Comparison of ENCODE assay signal across 9 cellular contexts in the genomic region with DNA sequence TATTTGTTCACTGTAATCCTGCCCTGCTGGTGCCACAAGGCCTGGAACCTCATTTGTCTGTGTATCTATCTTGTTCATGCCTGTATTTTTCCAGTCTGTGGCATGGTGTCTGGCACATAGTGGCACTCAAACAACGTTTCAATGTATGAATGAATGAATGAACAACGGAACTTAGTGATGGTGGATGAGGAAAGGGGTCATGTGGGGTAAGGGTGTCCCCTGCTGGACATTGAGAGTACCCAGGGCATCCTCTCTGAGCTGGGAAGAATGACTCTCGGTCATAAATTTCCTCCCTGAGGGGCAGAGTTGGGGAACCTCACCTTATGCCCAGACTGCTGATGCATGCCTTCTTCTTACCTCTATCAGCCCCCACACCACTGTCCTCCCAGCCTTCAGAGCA. TPM values are rescaled to one million over a fixed set of nuclear protein-coding genes. Genes with fewer than 3 reads are reported as not detected.
DNase-seq lines count a peak whose midpoint lies in the region; ATAC-seq lines count a peak whose summit lies in the region.
"Had no signal": no experiment of that assay in that cellular context is flagged by ENCODE, and none has a peak within 500 bp of the region (broad histone marks: within the 10 kb centered on the region; RNA-seq: fewer than 3 reads in every experiment).

No MANE protein-coding gene starts in this region.

- no CpG with 5 or more reads among the region's 3 CpGs for WGBS in neuronal stem cell (ENCODE audit: extremely low coverage in 2 of 2, insufficient read length in 2 of 2, insufficient replicate concordance in 1 of 2), 2 donors

- no peak overlapping the region for H3K4me2 ChIP-seq in neuronal stem cell (ENCODE audit: insufficient read depth, low read length, poor library complexity, severe bottlenecking)

- intact Hi-C loops in CD4-positive, alpha-beta memory T cell (cut with micrococcal nuclease), result loop anchor here (1.0 to 5.0 kb wide), 6 partner anchors 28 to 224 kb away; a partner anchor contains a TSS
- intact Hi-C loops in left ventricle myocardium superior (cut with micrococcal nuclease), result no loop called here

- no peaks in the 10 kb centered on the region for H3K9me3 ChIP-seq in CD4-positive, alpha-beta memory T cell (ENCODE audit: control insufficient read depth in 1 of 2, low read length in 2 of 2)
- H3K9me3 ChIP-seq in neuronal stem cell (replicated peaks in 1 of 2; ENCODE audit: control insufficient read depth in 2 of 2, insufficient read depth in 1 of 2, low read depth in 1 of 2, low read length in 2 of 2), result peaks cover 0 to 2% of the 10 kb centered on the region in 2 donors

- H3K18ac ChIP-seq in neuronal stem cell (ENCODE audit: low read length), result no peak overlapping the region

- no peaks in the 10 kb centered on the region for H3K27me3 ChIP-seq in CD4-positive, alpha-beta memory T cell (ENCODE audit: insufficient read depth, low read length)
- H3K27me3 ChIP-seq in H7 (ENCODE audit: control insufficient read depth, insufficient read depth, low read length), result no peaks in the 10 kb centered on the region
- H3K27me3 ChIP-seq in neuronal stem cell (ENCODE audit: control insufficient read depth in 3 of 3, insufficient read depth in 3 of 3, low read depth in 1 of 3, low read length in 3 of 3), result no peaks in the 10 kb centered on the region

- H4K91ac ChIP-seq in neuronal stem cell (ENCODE audit: low read depth, low read length, poor library complexity), result no peak overlapping the region

- ATAC-seq in HG03469 (IDR thresholded peaks at IDR 0.05; ENCODE audit: unreplicated experiment) (no peak), GM18873 (IDR thresholded peaks at IDR 0.05; ENCODE audit: low FRiP score, unreplicated experiment) (no peak), left ventricle myocardium superior (no peak)

- no peaks in the 10 kb centered on the region for H3K36me3 ChIP-seq in CD4-positive, alpha-beta memory T cell (ENCODE audit: insufficient read depth, low read length)
- no peaks in the 10 kb centered on the region for H3K36me3 ChIP-seq in H7 (replicated peaks; ENCODE audit: control insufficient read depth, insufficient read depth, low read length)
- no peaks in the 10 kb centered on the region for H3K36me3 ChIP-seq in neuronal stem cell (replicated peaks in 1 of 2; ENCODE audit: control insufficient read depth in 2 of 2, insufficient read depth in 2 of 2, low read length in 2 of 2)

- no peak overlapping the region for H2BK12ac ChIP-seq in neuronal stem cell (ENCODE audit: low read length)

- H2BK5ac ChIP-seq in neuronal stem cell (ENCODE audit: low read length), result no peak overlapping the region

- H3K14ac ChIP-seq in neuronal stem cell (ENCODE audit: low read length), result no peak overlapping the region

- H2BK120ac ChIP-seq in neuronal stem cell (ENCODE audit: low read depth, low read length), result no peak overlapping the region

- peak; percentile 52 to 63 (median 56) for DNase-seq in CD4-positive, alpha-beta memory T cell
- DNase-seq in H7 (peak; percentile 74), SW480 (ENCODE audit: low spot score) (peak; percentile 62), neuronal stem cell (ENCODE audit: low spot score) (no peak), left ventricle myocardium superior (no peak)
- peak; percentile 17 for DNase-seq in effector CD4-positive, alpha-beta T cell

- no peak overlapping the region for H2BK15ac ChIP-seq in neuronal stem cell (ENCODE audit: low read length)

- H3K27me3 Mint-ChIP-seq in CD4-positive, alpha-beta memory T cell, result no peaks in the 10 kb centered on the region

- H3K36me3 Mint-ChIP-seq in CD4-positive, alpha-beta memory T cell, result no peaks in the 10 kb centered on the region

- no peak overlapping the region for H3K23ac ChIP-seq in neuronal stem cell (ENCODE audit: low read depth, low read length, poor library complexity)

- no peak overlapping the region for H4K8ac ChIP-seq in neuronal stem cell (ENCODE audit: low read depth, low read length)

- H3K4me1 Mint-ChIP-seq in CD4-positive, alpha-beta memory T cell, result peaks cover 24 to 40% (median 28%) of the 10 kb centered on the region in 4 donors

- peak overlapping the region; percentile 2 for H2AFZ ChIP-seq in neuronal stem cell (ENCODE audit: low read length)
- H2AFZ ChIP-seq: parathyroid adenoma had no signal

- POLR2A ChIA-PET in CD4-positive, alpha-beta memory T cell (lab: Charles Lee; ENCODE audit: partially characterized antibody), result interaction anchor here (0.7 to 5.9 kb wide), 16 partner anchors 10 to 116 kb away, joined by 3 to 54 read pairs (median 6); a partner anchor contains a TSS

- CTCF ChIA-PET in CD4-positive, alpha-beta memory T cell (lab: Charles Lee; ENCODE audit: partially characterized antibody), result interaction anchor here (0.6 to 9.0 kb wide), 17 partner anchors 11 to 156 kb away, joined by 3 to 121 read pairs (median 14); a partner anchor contains a TSS

- H3K4me1 ChIP-seq in CD4-positive, alpha-beta memory T cell (ENCODE audit: insufficient read depth, low read length), result peaks cover 42% of the 10 kb centered on the region
- H3K4me1 ChIP-seq in neuronal stem cell (ENCODE audit: control insufficient read depth in 2 of 2, insufficient read depth in 1 of 2, low read depth in 1 of 2, low read length in 2 of 2), result peaks cover 17 to 23% of the 10 kb centered on the region in 2 donors
- H3K4me1 ChIP-seq: parathyroid adenoma had no signal

- peak overlapping the region in 3 of 7 donors; percentile 51 to 75 (median 59) for H3K27ac Mint-ChIP-seq in CD4-positive, alpha-beta memory T cell

- H3K9ac ChIP-seq in neuronal stem cell (ENCODE audit: low read depth, low read length, poor library complexity), result no peak overlapping the region
- H3K9ac ChIP-seq: parathyroid adenoma had no signal

- no peak overlapping the region for H3K4ac ChIP-seq in neuronal stem cell (ENCODE audit: low read length)

- no peak overlapping the region for H3K4me3 ChIP-seq in CD4-positive, alpha-beta memory T cell (ENCODE audit: low read length in 2 of 2)
- H3K4me3 ChIP-seq in H7 (ENCODE audit: insufficient read depth, low read depth, low read length) (no peak overlapping the region), neuronal stem cell (ENCODE audit: low read length in 2 of 2) (no peak overlapping the region)

- H3K79me1 ChIP-seq in neuronal stem cell (ENCODE audit: low read depth, low read length), result no peaks in the 10 kb centered on the region

- H3K27ac ChIP-seq in CD4-positive, alpha-beta memory T cell (ENCODE audit: low read depth, low read length), result no peak overlapping the region
- H3K27ac ChIP-seq in neuronal stem cell (replicated peaks; ENCODE audit: low read length), result no peak overlapping the region
- H3K27ac ChIP-seq: parathyroid adenoma had no signal

- H3K9me3 Mint-ChIP-seq in CD4-positive, alpha-beta memory T cell, result no peaks in the 10 kb centered on the region

- H2AK5ac ChIP-seq in neuronal stem cell (ENCODE audit: low read depth, low read length), result no peak overlapping the region

- peak overlapping the region in 2 of 8 donors; percentile 1 to 43 for H3K4me3 Mint-ChIP-seq in CD4-positive, alpha-beta memory T cell

RNA-seq across cellular contexts. Expression of a gene that starts 18.9 kb away (rescaled TPM):
- not detected for total RNA-seq in CD4-positive, alpha-beta memory T cell
- under 1 TPM; 0.49 to 0.63 TPM for polyA plus RNA-seq in CD4-positive, alpha-beta memory T cell
- total RNA-seq in H7 (2014; rRNA removed; shearing (Covaris generic)), result not detected in 2 replicates
- not detected for polyA plus RNA-seq in neuronal stem cell (2013, experiment 1 of 2)
- not detected for polyA plus RNA-seq in neuronal stem cell (2013, experiment 2 of 2)
- not detected for total RNA-seq in left ventricle myocardium superior

RNA-seq across cellular contexts. Expression of a gene that starts 19.2 kb away (rescaled TPM):
- total RNA-seq in CD4-positive, alpha-beta memory T cell, result not detected
- not detected for polyA plus RNA-seq in CD4-positive, alpha-beta memory T cell
- 863 and 868 TPM in 2 replicates for total RNA-seq in H7 (2014; rRNA removed; shearing (Covaris generic))
- 961 TPM for polyA plus RNA-seq in neuronal stem cell (2013, experiment 1 of 2)
- 962 TPM for polyA plus RNA-seq in neuronal stem cell (2013, experiment 2 of 2)
- not detected for total RNA-seq in left ventricle myocardium superior

RNA-seq across cellular contexts. Expression of a gene that starts 37.5 kb away (rescaled TPM):
- total RNA-seq in CD4-positive, alpha-beta memory T cell, result 1 to 10 TPM; 5.7 to 6.7 TPM
- polyA plus RNA-seq in CD4-positive, alpha-beta memory T cell, result 1 to 10 TPM in 1 of 2 donors, under 1 TPM in 1; 0.27 to 3.8 TPM
- total RNA-seq in H7 (2014; rRNA removed; shearing (Covaris generic)), result 7.9 and 8.7 TPM in 2 replicates
- polyA plus RNA-seq in neuronal stem cell (2013, experiment 1 of 2), result 7.8 TPM
- 9.1 TPM for polyA plus RNA-seq in neuronal stem cell (2013, experiment 2 of 2)
- not detected for total RNA-seq in left ventricle myocardium superior

RNA-seq across cellular contexts. Expression of a gene that starts 40.7 kb away (rescaled TPM):
- total RNA-seq in CD4-positive, alpha-beta memory T cell, result 10 to 100 TPM; 44.4 to 46.2 TPM
- polyA plus RNA-seq in CD4-positive, alpha-beta memory T cell, result 10 to 100 TPM; 23.3 to 26.7 TPM
- total RNA-seq in H7 (2014; rRNA removed; shearing (Covaris generic)), result 52.9 and 60.0 TPM in 2 replicates
- 20.8 TPM for polyA plus RNA-seq in neuronal stem cell (2013, experiment 1 of 2)
- 20.2 TPM for polyA plus RNA-seq in neuronal stem cell (2013, experiment 2 of 2)
- total RNA-seq in left ventricle myocardium superior, result 29.3 TPM

Comparison
In these comparisons a context has a peak if more than half of its experiments do, and no peak if none do; other contexts are left out.
1. DNase-seq: peak in CD4-positive, alpha-beta memory T cell (5 of 5), H7 (single experiment), SW480 (single experiment) and effector CD4-positive, alpha-beta T cell (single experiment); none in neuronal stem cell (single experiment) and left ventricle myocardium superior (single experiment).
2. RNA of a gene that starts 19.2 kb away (total RNA-seq): 863 to 868 TPM in H7; not detected in CD4-positive, alpha-beta memory T cell and not detected in left ventricle myocardium superior (single experiment); every median in the first group is over 100 times any median in the second.